12 cellular contexts compared by ENCODE assay signal in genomic region chr11:103907548-103908455, GRCh38.
A peak's percentile ranks its signal among the peaks of the same experiment; 100 is the strongest.
DNase-seq lines count a peak whose midpoint lies in the region; ATAC-seq and TF ChIP-seq lines count a peak whose summit lies in the region.
"Had no signal": no experiment of that assay in that cellular context is flagged by ENCODE, and none has a peak within 500 bp of the region (broad histone marks: within the 10 kb centered on the region; RNA-seq: fewer than 3 reads in every experiment).

No MANE protein-coding gene starts in this region.

- no peaks in the 10 kb centered on the region for H3K36me3 ChIP-seq in RWPE2 (ENCODE audit: low read depth)
- no peaks in the 10 kb centered on the region for H3K36me3 ChIP-seq in uterus
- no peaks in the 10 kb centered on the region for H3K36me3 ChIP-seq in transverse colon
- H3K36me3 ChIP-seq: ovary had no signal

- WGBS in transverse colon (ENCODE audit: low coverage in 1 of 2), 2 donors = 56 to 67% methylated on average over 2 to 3 of the region's 3 CpGs

- intact Hi-C loops in left ventricle myocardium superior (cut with micrococcal nuclease) = no loop called here
- intact Hi-C loops in left cardiac atrium (cut with DNase I) = no loop called here
- intact Hi-C loops in uterus (cut with DNase I; ENCODE audit: low total_unique reads) = no loop called here
- intact Hi-C loops in transverse colon (cut with DNase I; ENCODE audit: low total_unique reads) = no loop called here

- TF ChIP-seq CTCF in RWPE2 (IDR thresholded peaks at IDR 0.05; ENCODE audit: poor library complexity, severe bottlenecking) = no peak
- no peak for TF ChIP-seq CTCF in fibroblast of mammary gland (conservative IDR thresholded peaks at IDR 0.05; ENCODE audit: control insufficient read depth, insufficient read depth, low read depth, low read length)
- no peak for TF ChIP-seq CTCF in uterus (IDR thresholded peaks at IDR 0.05)
- no peak for TF ChIP-seq CTCF in GM13977 (IDR thresholded peaks at IDR 0.05; ENCODE audit: extremely low read depth, insufficient read depth, missing control alignments)
- TF ChIP-seq CTCF in transverse colon (IDR thresholded peaks at IDR 0.05) = no peak

- TF ChIP-seq POLR2A in uterus (IDR thresholded peaks at IDR 0.05) = no peak
- no peak for TF ChIP-seq POLR2A in transverse colon (IDR thresholded peaks at IDR 0.05)

- ATAC-seq in left ventricle myocardium superior = peak; percentile 32
- no peak for ATAC-seq in left cardiac atrium
- peak; percentile 70; the same call in 2 of the 3 replicates for ATAC-seq in RWPE2 (ENCODE audit: low read depth)

- H3K4me1 ChIP-seq in RWPE2 (ENCODE audit: insufficient read depth, poor library complexity, severe bottlenecking) = no peaks in the 10 kb centered on the region
- H3K4me1 ChIP-seq in uterus = no peaks in the 10 kb centered on the region
- no peaks in the 10 kb centered on the region for H3K4me1 ChIP-seq in transverse colon

- H3K27ac ChIP-seq in RWPE2 (ENCODE audit: poor library complexity, severe bottlenecking) (no peak overlapping the region), uterus (peak overlapping the region; percentile 38 to 43), transverse colon (no peak overlapping the region)
- H3K27ac ChIP-seq: ovary had no signal

- H3K27me3 ChIP-seq in RWPE2 (ENCODE audit: insufficient read depth, poor library complexity, severe bottlenecking) (no peaks in the 10 kb centered on the region), uterus (no peaks in the 10 kb centered on the region), transverse colon (no peaks in the 10 kb centered on the region)
- H3K27me3 ChIP-seq: ovary had no signal

- no peak for TF ChIP-seq EP300 in transverse colon (IDR thresholded peaks at IDR 0.05; ENCODE audit: low read depth)

- in situ Hi-C loops in GM13977 (cut with MboI; ENCODE audit: low pct_unique_long_range_greater_than_20kb, low sequenced_read_pairs, unreplicated experiment) (no loop called here), transverse colon (cut with MboI; ENCODE audit: low pct_ligation_motif_present in 1 of 4, low pct_unique_long_range_greater_than_20kb in 1 of 4, low sequenced_read_pairs in 3 of 4) (no loop called here)

- DNase-seq in left ventricle myocardium superior (no peak), left cardiac atrium (no peak), RWPE2 (ENCODE audit: low spot score) (no peak), fibroblast of mammary gland (ENCODE audit: low read depth) (peak; percentile 33), uterus (no peak), GM13977 (ENCODE audit: low spot score) (no peak), transverse colon (no peak), islet precursor cell (no peak)
- DNase-seq: activated CD4-positive, alpha-beta T cell treated with anti-CD3 and anti-CD28 coated beads, Interleukin-2, amount 10 ng/mL, durations not matched to agents 24 days and 14 days; activated naive CD4-positive, alpha-beta T cell treated with anti-CD3 and anti-CD28 coated beads, Interleukin-2, amount 50 U/mL, for 16 hours; ovary; SIG-M5 had no signal

- no peak overlapping the region for H3K4me3 ChIP-seq in RWPE2 (ENCODE audit: severe bottlenecking)
- H3K4me3 ChIP-seq in fibroblast of mammary gland (ENCODE audit: control insufficient read depth, low read depth, low read length) = no peak overlapping the region
- H3K4me3 ChIP-seq in uterus = no peak overlapping the region
- no peak overlapping the region for H3K4me3 ChIP-seq in transverse colon
- H3K4me3 ChIP-seq: ovary had no signal

- H3K9me3 ChIP-seq in RWPE2 (ENCODE audit: severe bottlenecking) (no peaks in the 10 kb centered on the region), uterus (no peaks in the 10 kb centered on the region), transverse colon (no peaks in the 10 kb centered on the region)
- H3K9me3 ChIP-seq: ovary had no signal

Comparison
In these comparisons a context has a peak if more than half of its experiments do, and no peak if none do; other contexts are left out.
1. ATAC-seq: peak in left ventricle myocardium superior (single experiment) and RWPE2 (single experiment); none in left cardiac atrium (0 of 2).
2. H3K27ac ChIP-seq: peak in uterus (2 of 2); none in RWPE2 (single experiment) and transverse colon (0 of 4).